ENCODE assay signal across 15 cellular contexts in the genomic region with DNA sequence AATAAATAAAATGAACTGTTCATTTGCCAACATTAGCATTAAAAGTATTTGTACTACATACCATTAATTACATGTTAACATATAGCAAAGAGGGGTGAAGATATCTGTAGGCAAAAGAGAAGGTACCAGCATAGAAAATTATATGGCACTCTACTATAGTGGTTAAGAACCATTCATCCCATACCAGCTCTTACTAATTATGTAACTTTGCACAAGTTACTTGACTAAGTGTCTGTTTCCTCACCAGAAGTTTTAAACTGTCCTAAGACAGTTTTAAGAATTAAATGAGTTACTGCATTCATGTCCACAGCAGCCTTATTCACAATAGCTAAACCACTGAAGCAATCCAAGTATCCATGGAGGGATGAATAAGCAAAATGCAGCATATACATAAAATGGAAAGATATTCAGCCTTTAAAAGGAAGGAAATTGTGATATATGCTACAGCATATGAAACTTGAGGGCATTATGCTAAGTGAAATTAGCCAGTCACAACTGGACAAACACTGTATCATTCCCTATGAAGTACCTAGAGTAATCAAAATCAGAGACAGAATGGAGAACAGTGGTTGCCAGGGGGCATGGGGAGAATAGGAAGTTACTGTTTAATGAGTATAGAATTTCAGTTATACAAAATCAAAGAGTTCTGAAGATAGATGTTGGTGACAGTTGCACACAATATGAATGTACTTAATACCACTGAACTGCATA.
"Had no signal": no experiment of that assay in that cellular context is flagged by ENCODE, and none has a peak within 500 bp of the region (broad histone marks: within the 10 kb centered on the region; RNA-seq: fewer than 3 reads in every experiment).

No MANE protein-coding gene starts in this region.

- ATAC-seq: activated CD8-positive, alpha-beta T cell treated with anti-CD3 and anti-CD28 coated beads, Interleukin-2, amount 10 ng/mL, durations not matched to agents 7 days and 5 days; esophagus mucosa; left cardiac atrium; lower lobe of right lung; WTC11 had no signal

- H3K36me3 ChIP-seq: lower lobe of right lung, thyroid gland had no signal

- H3K4me3 Mint-ChIP-seq: activated CD8-positive, alpha-beta T cell treated with anti-CD3 and anti-CD28 coated beads, Interleukin-2, amount 10 ng/mL, durations not matched to agents 7 days and 5 days; mesothelial cell of epicardium; WTC11 had no signal

- H3K27me3 Mint-ChIP-seq: activated naive CD8-positive, alpha-beta T cell; T-cell had no signal

- H3K36me3 Mint-ChIP-seq: WTC11 had no signal

- H3K27ac Mint-ChIP-seq: activated CD8-positive, alpha-beta T cell treated with anti-CD3 and anti-CD28 coated beads, Interleukin-2, amount 10 ng/mL, durations not matched to agents 7 days and 5 days; mesothelial cell of epicardium had no signal

- H3K4me1 ChIP-seq: lower lobe of right lung, thyroid gland had no signal

- DNase-seq: activated CD8-positive, alpha-beta T cell treated with anti-CD3 and anti-CD28 coated beads, Interleukin-2, amount 10 ng/mL, durations not matched to agents 7 days and 5 days; activated effector memory CD4-positive, alpha-beta T cell treated with anti-CD3 and anti-CD28 coated beads, Interleukin-2, amount 50 U/mL, for 16 hours; aorta; dorsolateral prefrontal cortex; hypothalamus; left cardiac atrium; lower lobe of right lung; stimulated activated CD4-positive, alpha-beta T cell treated with anti-CD3 and anti-CD28 coated beads, Interleukin-4, amount 100 ng/mL, for 4 hours; T-cell; thyroid gland had no signal

- H3K27ac ChIP-seq: dorsolateral prefrontal cortex, lower lobe of right lung, skin epidermis, thyroid gland had no signal

- H3K4me3 ChIP-seq: dorsolateral prefrontal cortex, lower lobe of right lung, skin epidermis, thyroid gland had no signal

- H3K9me3 Mint-ChIP-seq: mesothelial cell of epicardium, T-cell, WTC11 had no signal

- H3K27me3 ChIP-seq: dorsolateral prefrontal cortex, thyroid gland had no signal
